29 cellular contexts compared by ENCODE assay signal in genomic region chr10:128784444-128784843, GRCh38.
"Had no signal": no experiment of that assay in that cellular context is flagged by ENCODE, and none has a peak within 500 bp of the region (broad histone marks: within the 10 kb centered on the region; RNA-seq: fewer than 3 reads in every experiment).

No MANE protein-coding gene starts in this region.

- H3K9me3 ChIP-seq: stomach, suprapubic skin, testis, thoracic aorta, thyroid gland, tibial artery, tibial nerve, transverse colon, upper lobe of left lung, upper lobe of right lung, uterus, vagina had no signal

- H3K4me1 Mint-ChIP-seq: stimulated activated effector memory CD8-positive, alpha-beta T cell treated with anti-CD3 and anti-CD28 coated beads, Interleukin-12 subunit alpha, Interleukin-12 subunit beta, amount 100 ng/mL, for 72 hours; stimulated activated memory B cell treated with anti-CD40 and anti-IgM and Interleukin-4, amounts not matched to agents 10 μg/mL and 1 μg/mL and 100 μg/mL, for 72 hours; stimulated activated naive B cell treated with anti-CD40 and anti-IgM and Interleukin-4, amounts not matched to agents 10 μg/mL and 1 μg/mL and 100 μg/mL, for 72 hours; stimulated activated naive CD8-positive, alpha-beta T cell treated with anti-CD3 and anti-CD28 coated beads, Interleukin-15, amount 100 ng/mL, for 72 hours had no signal

- H3K27me3 Mint-ChIP-seq: stimulated activated memory B cell treated with anti-CD40 and anti-IgM and Interleukin-4, amounts not matched to agents 10 μg/mL and 1 μg/mL and 100 μg/mL, for 72 hours; stimulated activated naive B cell treated with anti-CD40 and anti-IgM and Interleukin-4, amounts not matched to agents 10 μg/mL and 1 μg/mL and 100 μg/mL, for 72 hours; stimulated activated naive CD8-positive, alpha-beta T cell treated with anti-CD3 and anti-CD28 coated beads, Interleukin-15, amount 100 ng/mL, for 72 hours had no signal

- H3K9me3 Mint-ChIP-seq: stimulated activated memory B cell treated with anti-CD40 and anti-IgM and Interleukin-4, amounts not matched to agents 10 μg/mL and 1 μg/mL and 100 μg/mL, for 72 hours; stimulated activated naive B cell treated with anti-CD40 and anti-IgM and Interleukin-4, amounts not matched to agents 10 μg/mL and 1 μg/mL and 100 μg/mL, for 72 hours; stimulated activated naive CD8-positive, alpha-beta T cell treated with anti-CD3 and anti-CD28 coated beads, Interleukin-15, amount 100 ng/mL, for 72 hours; stimulated activated naive CD8-positive, alpha-beta T cell treated with anti-CD3 and anti-CD28 coated beads, Interleukin-15, Interleukin-2, amounts not matched to agents 100 ng/mL and 50 ng/mL, for 24 hours; type B pancreatic cell had no signal

- H3K36me3 ChIP-seq: stomach, suprapubic skin, thoracic aorta, thyroid gland, tibial artery, tibial nerve, transverse colon, upper lobe of left lung, upper lobe of right lung, uterus, vagina had no signal

- ATAC-seq: stimulated activated effector memory CD8-positive, alpha-beta T cell treated with anti-CD3 and anti-CD28 coated beads, Interleukin-12 subunit alpha, Interleukin-12 subunit beta, amount 100 ng/mL, for 72 hours; stimulated activated memory B cell treated with anti-CD40 and anti-IgM and Interleukin-4, amounts not matched to agents 10 μg/mL and 1 μg/mL and 100 μg/mL, for 72 hours; stimulated activated naive B cell treated with anti-CD40 and anti-IgM and Interleukin-4, amounts not matched to agents 10 μg/mL and 1 μg/mL and 100 μg/mL, for 72 hours; stimulated activated naive CD8-positive, alpha-beta T cell treated with anti-CD3 and anti-CD28 coated beads, Interleukin-15, amount 100 ng/mL, for 72 hours; stimulated activated naive CD8-positive, alpha-beta T cell treated with anti-CD3 and anti-CD28 coated beads, Interleukin-15, Interleukin-2, amounts not matched to agents 100 U/mL and 50 U/mL, for 24 hours; upper lobe of right lung had no signal

- H3K27ac Mint-ChIP-seq: stimulated activated effector memory CD8-positive, alpha-beta T cell treated with anti-CD3 and anti-CD28 coated beads, Interleukin-12 subunit alpha, Interleukin-12 subunit beta, amount 100 ng/mL, for 72 hours; stimulated activated memory B cell treated with anti-CD40 and anti-IgM and Interleukin-4, amounts not matched to agents 10 μg/mL and 1 μg/mL and 100 μg/mL, for 72 hours; stimulated activated naive B cell treated with anti-CD40 and anti-IgM and Interleukin-4, amounts not matched to agents 10 μg/mL and 1 μg/mL and 100 μg/mL, for 72 hours; stimulated activated naive CD8-positive, alpha-beta T cell treated with anti-CD3 and anti-CD28 coated beads, Interleukin-15, amount 100 ng/mL, for 72 hours; stimulated activated naive CD8-positive, alpha-beta T cell treated with anti-CD3 and anti-CD28 coated beads, Interleukin-15, Interleukin-2, amounts not matched to agents 100 ng/mL and 50 ng/mL, for 24 hours; type B pancreatic cell had no signal

- H3K4me1 ChIP-seq: stomach, suprapubic skin, testis, thyroid gland, tibial artery, tibial nerve, transverse colon, upper lobe of left lung, upper lobe of right lung, uterus, vagina had no signal

- H3K4me3 Mint-ChIP-seq: stimulated activated effector memory CD8-positive, alpha-beta T cell treated with anti-CD3 and anti-CD28 coated beads, Interleukin-12 subunit alpha, Interleukin-12 subunit beta, amount 100 ng/mL, for 72 hours; stimulated activated memory B cell treated with anti-CD40 and anti-IgM and Interleukin-4, amounts not matched to agents 10 μg/mL and 1 μg/mL and 100 μg/mL, for 72 hours; stimulated activated naive B cell treated with anti-CD40 and anti-IgM and Interleukin-4, amounts not matched to agents 10 μg/mL and 1 μg/mL and 100 μg/mL, for 72 hours; stimulated activated naive CD8-positive, alpha-beta T cell treated with anti-CD3 and anti-CD28 coated beads, Interleukin-15, amount 100 ng/mL, for 72 hours; stimulated activated naive CD8-positive, alpha-beta T cell treated with anti-CD3 and anti-CD28 coated beads, Interleukin-15, Interleukin-2, amounts not matched to agents 100 ng/mL and 50 ng/mL, for 24 hours; type B pancreatic cell had no signal

- H3K4me3 ChIP-seq: stomach, suprapubic skin, testis, thoracic aorta, thyroid gland, tibial artery, tibial nerve, transverse colon, upper lobe of left lung, upper lobe of right lung, uterus, vagina had no signal

- FAIRE-seq: urothelium cell line had no signal

- H3K36me3 Mint-ChIP-seq: stimulated activated effector memory CD8-positive, alpha-beta T cell treated with anti-CD3 and anti-CD28 coated beads, Interleukin-12 subunit alpha, Interleukin-12 subunit beta, amount 100 ng/mL, for 72 hours; stimulated activated memory B cell treated with anti-CD40 and anti-IgM and Interleukin-4, amounts not matched to agents 10 μg/mL and 1 μg/mL and 100 μg/mL, for 72 hours; stimulated activated naive B cell treated with anti-CD40 and anti-IgM and Interleukin-4, amounts not matched to agents 10 μg/mL and 1 μg/mL and 100 μg/mL, for 72 hours; type B pancreatic cell had no signal

- H3K27ac ChIP-seq: stomach, suprapubic skin, testis, thoracic aorta, thyroid gland, tibial artery, tibial nerve, transverse colon, upper lobe of left lung, upper lobe of right lung, uterus, vagina had no signal

- DNase-seq: stimulated activated CD4-positive, alpha-beta T cell treated with anti-CD3 and anti-CD28 coated beads, Interleukin-2, amount 100 ng/mL, for 48 hours; stimulated activated CD4-positive, alpha-beta T cell treated with anti-CD3 and anti-CD28 coated beads, Interleukin-4, amount 100 ng/mL, for 1 hour; stimulated activated CD4-positive, alpha-beta T cell treated with anti-CD3 and anti-CD28 coated beads, Interleukin-4, amount 100 ng/mL, for 24 hours; stimulated activated CD4-positive, alpha-beta T cell treated with anti-CD3 and anti-CD28 coated beads, Interleukin-4, amount 100 ng/mL, for 4 hours; stimulated activated CD8-positive, alpha-beta memory T cell treated with anti-CD3 and anti-CD28 coated beads, Interleukin-4, amount 100 ng/mL, for 48 hours; stimulated activated naive B cell treated with anti-CD40 and anti-IgM and Interleukin-4, amounts not matched to agents 10 μg/mL and 1 μg/mL and 100 μg/mL, for 72 hours; stimulated activated naive CD4-positive, alpha-beta T cell; stimulated activated naive CD4-positive, alpha-beta T cell treated with Interleukin-2 at 50 U/mL for 16 hours; stimulated activated naive CD8-positive, alpha-beta T cell treated with anti-CD3 and anti-CD28 coated beads, Interleukin-15, amount 100 ng/mL, for 72 hours; stimulated activated naive CD8-positive, alpha-beta T cell treated with anti-CD3 and anti-CD28 coated beads, Interleukin-15, Interleukin-2, amounts not matched to agents 100 U/mL and 50 U/mL, for 24 hours; stomach; substantia nigra; testis; thyroid gland; tibial artery; transverse colon; trophoblast cell; upper lobe of left lung; upper lobe of right lung; uterus had no signal

- H3K27me3 ChIP-seq: testis, thyroid gland, tibial artery, tibial nerve, transverse colon, upper lobe of left lung, upper lobe of right lung, uterus, vagina had no signal
